ENCODE assay signal across 20 cellular contexts in genomic region chr3:115494826-115495225, GRCh38.
DNase-seq lines count a peak whose midpoint lies in the region; ATAC-seq and TF ChIP-seq lines count a peak whose summit lies in the region.
"Had no signal": no experiment of that assay in that cellular context is flagged by ENCODE, and none has a peak within 500 bp of the region (broad histone marks: within the 10 kb centered on the region; RNA-seq: fewer than 3 reads in every experiment).

No MANE protein-coding gene starts in this region.

- H3K36me3 ChIP-seq in mammary epithelial cell (ENCODE audit: insufficient read depth, low read length): no peaks in the 10 kb centered on the region
- H3K36me3 ChIP-seq: HAP-1 had no signal

- 70% methylated on average over 2 of the region's 2 CpGs for WGBS in mammary epithelial cell (ENCODE audit: low coverage, missing lambda C conversion rate)

- no peak overlapping the region for H3K4me3 ChIP-seq in mammary epithelial cell (replicated peaks in 1 of 3; ENCODE audit: insufficient read depth in 1 of 3, low read depth in 2 of 3, low read length in 3 of 3)
- H3K4me3 ChIP-seq: GM23248, HAP-1 had no signal

- no peaks in the 10 kb centered on the region for H3K79me2 ChIP-seq in mammary epithelial cell (ENCODE audit: insufficient read depth, low read length)

- H3K4me1 ChIP-seq in mammary epithelial cell (ENCODE audit: insufficient read depth, low read length): no peaks in the 10 kb centered on the region

- dilution Hi-C loops in mammary epithelial cell (cut with HindIII; ENCODE audit: low sequenced_read_pairs): no loop called here

- no peak overlapping the region for H3K4me3 Mint-ChIP-seq in stimulated activated naive B cell treated with anti-CD40 and anti-IgM and Interleukin-4, amounts not matched to agents 10 μg/mL and 1 μg/mL and 100 μg/mL, for 72 hours
- H3K4me3 Mint-ChIP-seq: CD8-positive, alpha-beta memory T cell; T-cell had no signal

- no peak overlapping the region for H3K4me2 ChIP-seq in mammary epithelial cell (ENCODE audit: insufficient read depth, low read depth, low read length)

- CTCF ChIA-PET in mammary epithelial cell (lab: Charles Lee; ENCODE audit: low non-redundant PET): no interaction called here

- no peak overlapping the region for H3K27ac Mint-ChIP-seq in stimulated activated naive B cell treated with anti-CD40 and anti-IgM and Interleukin-4, amounts not matched to agents 10 μg/mL and 1 μg/mL and 100 μg/mL, for 72 hours
- H3K27ac Mint-ChIP-seq: CD8-positive, alpha-beta memory T cell; T-cell had no signal

- no peak overlapping the region for H2AFZ ChIP-seq in mammary epithelial cell (ENCODE audit: low read depth, low read length)
- H2AFZ ChIP-seq: GM23248 had no signal

- H3K36me3 Mint-ChIP-seq in stimulated activated naive B cell treated with anti-CD40 and anti-IgM and Interleukin-4, amounts not matched to agents 10 μg/mL and 1 μg/mL and 100 μg/mL, for 72 hours: no peaks in the 10 kb centered on the region
- H3K36me3 Mint-ChIP-seq: CD8-positive, alpha-beta memory T cell; T-cell had no signal

- TF ChIP-seq CTCF in mammary epithelial cell (conservative IDR thresholded peaks at IDR 0.05 in 1 of 2, IDR thresholded peaks at IDR 0.05 in 1 of 2; ENCODE audit: extremely low read depth in 1 of 2, insufficient read depth in 1 of 2, low read depth in 1 of 2, low read length in 2 of 2): no peak

- ATAC-seq in left ventricle myocardium superior: no peak
- no peak for ATAC-seq in stimulated activated naive B cell treated with anti-CD40 and anti-IgM and Interleukin-4, amounts not matched to agents 10 μg/mL and 1 μg/mL and 100 μg/mL, for 72 hours (replicated peaks)
- ATAC-seq: SK-N-SH treated with all-trans-retinoic acid at 6 μM for 48 hours, T-cell had no signal

- intact Hi-C loops in left ventricle myocardium superior (cut with micrococcal nuclease) (no loop called here), mammary epithelial cell (cut with micrococcal nuclease) (no loop called here)

- H3K4me1 Mint-ChIP-seq in stimulated activated naive B cell treated with anti-CD40 and anti-IgM and Interleukin-4, amounts not matched to agents 10 μg/mL and 1 μg/mL and 100 μg/mL, for 72 hours: no peaks in the 10 kb centered on the region
- H3K4me1 Mint-ChIP-seq: CD8-positive, alpha-beta memory T cell; T-cell had no signal

- DNase-seq in NCI-H82 (lab: John Stamatoyannopoulos, UW) (peak; percentile 58), NCI-H82 treated with DMSO at 0.1 percent for 48 hours (lab: John Stamatoyannopoulos, UW; ENCODE audit: unreplicated experiment) (no peak), NCI-H187 treated with DMSO at 0.1 percent for 48 hours (lab: John Stamatoyannopoulos, UW) (peak; percentile 18), SK-N-DZ (ENCODE audit: low spot score) (peak; percentile 46), left ventricle myocardium superior (no peak), mammary epithelial cell (no peak)
- no peak for DNase-seq in stimulated activated naive B cell treated with anti-CD40 and anti-IgM and Interleukin-4, amounts not matched to agents 10 μg/mL and 1 μg/mL and 100 μg/mL, for 72 hours
- DNase-seq: ACHN; CD8-positive, alpha-beta memory T cell; GF-D8; GM23248; NCI-H1092 treated with DMSO at 0.1 percent for 48 hours; NCI-H2081 treated with DMSO at 0.1 percent for 48 hours; NCI-H345; NCI-H524 treated with DMSO at 0.1 percent for 48 hours; OCI-M1; Right ventricle myocardium superior; T-cell had no signal

- in situ Hi-C loops in mammary epithelial cell (cut with MboI; ENCODE audit: low sequenced_read_pairs in 2 of 2): no loop called here

- peaks cover 4% of the 10 kb centered on the region for H3K27me3 ChIP-seq in mammary epithelial cell (ENCODE audit: insufficient read depth, low read length)

- no TSS peak for BruUV-seq in mammary epithelial cell (replicated peaks; lab: Mats Ljungman, UMichigan)

- H4K20me1 ChIP-seq in mammary epithelial cell (ENCODE audit: insufficient read depth, low read length): no peaks in the 10 kb centered on the region

- peaks cover 0 to 6% of the 10 kb centered on the region in 2 donors for H3K27me3 Mint-ChIP-seq in stimulated activated naive B cell treated with anti-CD40 and anti-IgM and Interleukin-4, amounts not matched to agents 10 μg/mL and 1 μg/mL and 100 μg/mL, for 72 hours

- no peaks in the 10 kb centered on the region for H3K9me3 Mint-ChIP-seq in stimulated activated naive B cell treated with anti-CD40 and anti-IgM and Interleukin-4, amounts not matched to agents 10 μg/mL and 1 μg/mL and 100 μg/mL, for 72 hours
- H3K9me3 Mint-ChIP-seq: T-cell had no signal

- no peaks in the 10 kb centered on the region for H3K9me3 ChIP-seq in mammary epithelial cell (replicated peaks; ENCODE audit: insufficient read depth, low read length)
- H3K9me3 ChIP-seq: HAP-1 had no signal

- no peak overlapping the region for H3K27ac ChIP-seq in mammary epithelial cell (ENCODE audit: insufficient read depth, low read depth, low read length)
- H3K27ac ChIP-seq: GM23248 had no signal

- H3K9ac ChIP-seq in mammary epithelial cell (ENCODE audit: insufficient read depth, low read length): no peak overlapping the region
- H3K9ac ChIP-seq: GM23248 had no signal

Comparison
In these comparisons a context has a peak if more than half of its experiments do, and no peak if none do; other contexts are left out.
1. DNase-seq: peak in NCI-H82 (single experiment), NCI-H187 treated with DMSO at 0.1 percent for 48 hours (single experiment) and SK-N-DZ (single experiment); none in NCI-H82 treated with DMSO at 0.1 percent for 48 hours (single experiment), left ventricle myocardium superior (single experiment), stimulated activated naive B cell treated with anti-CD40 and anti-IgM and Interleukin-4, amounts not matched to agents 10 μg/mL and 1 μg/mL and 100 μg/mL, for 72 hours (single experiment) and mammary epithelial cell (single experiment).